12 cellular contexts compared by ENCODE assay signal in genomic region chr2:60873381-60873780, GRCh38. TPM values are rescaled to one million over a fixed set of nuclear protein-coding genes. Genes with fewer than 3 reads are reported as not detected.
DNase-seq lines count a peak whose midpoint lies in the region; ATAC-seq, FAIRE-seq and TF ChIP-seq lines count a peak whose summit lies in the region.
"Had no signal": no experiment of that assay in that cellular context is flagged by ENCODE, and none has a peak within 500 bp of the region (broad histone marks: within the 10 kb centered on the region; RNA-seq: fewer than 3 reads in every experiment).

No MANE protein-coding gene starts in this region.

- DNase-seq in GM12891 (ENCODE audit: insufficient read length, low spot score) (no peak), GM19239 (ENCODE audit: insufficient read length, low spot score) (peak; percentile 29), GF-D8 (lab: John Stamatoyannopoulos, UW) (no peak), cerebellar nuclear complex (lab: John Stamatoyannopoulos, UW) (no peak), SW480 (ENCODE audit: low spot score) (no peak)
- DNase-seq in activated CD8-positive, alpha-beta memory T cell treated with anti-CD3 and anti-CD28 coated beads, Interleukin-2, amount 10 ng/mL, durations not matched to agents 7 days and 5 days, result no peak
- DNase-seq: CD8-positive, alpha-beta T cell; nephron progenitor cell; T-helper 9 cell; transverse colon had no signal

- ATAC-seq in HG02798 (IDR thresholded peaks at IDR 0.05; ENCODE audit: poor library complexity, unreplicated experiment) (peak; percentile 79), HG03565 (IDR thresholded peaks at IDR 0.05; ENCODE audit: unreplicated experiment) (peak; percentile 81)
- ATAC-seq in activated CD8-positive, alpha-beta memory T cell treated with anti-CD3 and anti-CD28 coated beads, Interleukin-2, amount 10 ng/mL, durations not matched to agents 7 days and 5 days, result no peak

- peaks cover 11% of the 10 kb centered on the region for H3K4me1 Mint-ChIP-seq in activated CD8-positive, alpha-beta memory T cell treated with anti-CD3 and anti-CD28 coated beads, Interleukin-2, amount 10 ng/mL, durations not matched to agents 7 days and 5 days
- H3K4me1 Mint-ChIP-seq: nephron progenitor cell had no signal

- CTCF ChIA-PET in activated CD8-positive, alpha-beta memory T cell treated with anti-CD3 and anti-CD28 coated beads, Interleukin-2, amount 10 ng/mL, durations not matched to agents 7 days and 5 days (lab: Charles Lee), result no interaction called here

- H3K36me3 Mint-ChIP-seq in activated CD8-positive, alpha-beta memory T cell treated with anti-CD3 and anti-CD28 coated beads, Interleukin-2, amount 10 ng/mL, durations not matched to agents 7 days and 5 days, result peaks cover 11% of the 10 kb centered on the region
- H3K36me3 Mint-ChIP-seq: CD8-positive, alpha-beta T cell had no signal

- H3K27me3 Mint-ChIP-seq in activated CD8-positive, alpha-beta memory T cell treated with anti-CD3 and anti-CD28 coated beads, Interleukin-2, amount 10 ng/mL, durations not matched to agents 7 days and 5 days, result no peaks in the 10 kb centered on the region

- FAIRE-seq in GM12891 (lab: Jason Lieb, UNC), result peak; percentile 87
- peak; percentile 94 for FAIRE-seq in GM19239 (lab: Jason Lieb, UNC)

- no peak for TF ChIP-seq POLR2A in GM12891 (IDR thresholded peaks at IDR 0.05; ENCODE audit: low read depth, low read length)

- H3K27ac Mint-ChIP-seq in activated CD8-positive, alpha-beta memory T cell treated with anti-CD3 and anti-CD28 coated beads, Interleukin-2, amount 10 ng/mL, durations not matched to agents 7 days and 5 days, result no peak overlapping the region
- H3K27ac Mint-ChIP-seq: CD8-positive, alpha-beta T cell; nephron progenitor cell had no signal

- H3K4me3 Mint-ChIP-seq in activated CD8-positive, alpha-beta memory T cell treated with anti-CD3 and anti-CD28 coated beads, Interleukin-2, amount 10 ng/mL, durations not matched to agents 7 days and 5 days, result no peak overlapping the region
- H3K4me3 Mint-ChIP-seq: CD8-positive, alpha-beta T cell; nephron progenitor cell had no signal

- no peaks in the 10 kb centered on the region for H3K9me3 Mint-ChIP-seq in activated CD8-positive, alpha-beta memory T cell treated with anti-CD3 and anti-CD28 coated beads, Interleukin-2, amount 10 ng/mL, durations not matched to agents 7 days and 5 days (ENCODE audit: low read depth)
- H3K9me3 Mint-ChIP-seq: CD8-positive, alpha-beta T cell had no signal

TF ChIP-seq in GM12891, 5 proteins besides CTCF, POLR2A, EP300 and RAD21:
- TF ChIP-seq TAF1 (IDR thresholded peaks at IDR 0.05; ENCODE audit: low read depth, low read length) (no peak), POLR2AphosphoS5 (IDR thresholded peaks at IDR 0.05; ENCODE audit: low read depth, low read length) (no peak), SPI1 (IDR thresholded peaks at IDR 0.05; ENCODE audit: low read depth, low read length) (peak; percentile 95)

RNA-seq across cellular contexts. Expression of gene REL, which starts 8.0 kb away (rescaled TPM):
- 9.3 TPM for polyA plus RNA-seq in GM12891 (2012; ENCODE audit: low read depth, missing spikeins)
- total RNA-seq in activated CD8-positive, alpha-beta memory T cell treated with anti-CD3 and anti-CD28 coated beads, Interleukin-2, amount 10 ng/mL, durations not matched to agents 7 days and 5 days, result 10 to 100 TPM; 22.1 to 31.9 TPM
